In genomic region chr14:82420874-82421273, GRCh38 we compare ENCODE assay signal across 26 cellular contexts.
"Had no signal": no experiment of that assay in that cellular context is flagged by ENCODE, and none has a peak within 500 bp of the region (broad histone marks: within the 10 kb centered on the region; RNA-seq: fewer than 3 reads in every experiment).

No MANE protein-coding gene starts in this region.

- H3K27me3 ChIP-seq: breast epithelium had no signal

- H3K27ac ChIP-seq: breast epithelium, PC-9, SK-N-MC had no signal

- DNase-seq: activated B cell treated with CpG ODN at 0.5 μM for 24 hours; activated CD4-positive, alpha-beta T cell treated with anti-CD3 and anti-CD28 coated beads for 1 hour; activated CD4-positive, alpha-beta T cell treated with anti-CD3 and anti-CD28 coated beads, Interleukin-2, amount 10 ng/mL, durations not matched to agents 24 days and 14 days; activated CD4-positive, alpha-beta T cell treated with anti-CD3 and anti-CD28 coated beads, Interleukin-2, amount 50 U/mL, for 48 hours; activated CD8-positive, alpha-beta memory T cell treated with anti-CD3 and anti-CD28 coated beads, Interleukin-2, amount 10 ng/mL, durations not matched to agents 7 days and 5 days; activated effector memory CD4-positive, alpha-beta T cell treated with Interleukin-2 at 50 U/mL for 16 hours; activated naive CD4-positive, alpha-beta T cell; activated T-cell treated with anti-CD3 and anti-CD28 coated beads, Interleukin-2, amount 50 U/mL, for 24 hours; aorta; Karpas-422; MM.1S; NCI-H1105; NCI-H1436; NCI-H1694 treated with DMSO at 0.1 percent for 48 hours; NCI-H2029 treated with DMSO at 0.1 percent for 48 hours; NCI-H345; NCI-H510A; NCI-H526 treated with DMSO at 0.1 percent for 48 hours; NCI-H82; PC-9; T-cell; T-helper 2 cell; T1000 had no signal

- H2AFZ ChIP-seq: PC-9 had no signal

- H3K4me3 ChIP-seq: breast epithelium, K562, PC-9, SK-N-MC had no signal

- H3K4me1 ChIP-seq: breast epithelium had no signal

- H3K36me3 ChIP-seq: breast epithelium had no signal

- ATAC-seq: activated CD8-positive, alpha-beta memory T cell treated with anti-CD3 and anti-CD28 coated beads, Interleukin-2, amount 10 ng/mL, durations not matched to agents 7 days and 5 days; K562; T-cell had no signal

- H3K4me2 ChIP-seq: PC-9 had no signal
